29 cellular contexts compared by ENCODE assay signal in genomic region chr11:93552874-93553273, GRCh38.
"Had no signal": no experiment of that assay in that cellular context is flagged by ENCODE, and none has a peak within 500 bp of the region (broad histone marks: within the 10 kb centered on the region; RNA-seq: fewer than 3 reads in every experiment).

No MANE protein-coding gene starts in this region.

- H3K27me3 ChIP-seq: sigmoid colon, stomach, testis, thyroid gland, transverse colon, upper lobe of right lung had no signal

- H3K4me1 ChIP-seq: heart right ventricle, parathyroid adenoma, sigmoid colon, stomach, testis, transverse colon, upper lobe of right lung had no signal

- H3K36me3 Mint-ChIP-seq: immature natural killer cell; mesothelial cell of epicardium; naive thymus-derived CD4-positive, alpha-beta T cell; natural killer cell treated with Interleukin-12 subunit alpha and Interleukin-12 subunit beta and Interleukin-15 and Interleukin-18, amount 100 ng/mL, for 72 hours; stimulated activated memory B cell treated with anti-CD40 and anti-IgM and Interleukin-4, amounts not matched to agents 10 μg/mL and 1 μg/mL and 100 μg/mL, for 72 hours had no signal

- H2AFZ ChIP-seq: parathyroid adenoma had no signal

- H3K4me1 Mint-ChIP-seq: immature natural killer cell; mesothelial cell of epicardium; stimulated activated memory B cell treated with anti-CD40 and anti-IgM and Interleukin-4, amounts not matched to agents 10 μg/mL and 1 μg/mL and 100 μg/mL, for 72 hours had no signal

- H3K9me3 Mint-ChIP-seq: immature natural killer cell; mesothelial cell of epicardium; natural killer cell treated with Interleukin-12 subunit alpha and Interleukin-12 subunit beta and Interleukin-15 and Interleukin-18, amount 100 ng/mL, for 72 hours; stimulated activated memory B cell treated with anti-CD40 and anti-IgM and Interleukin-4, amounts not matched to agents 10 μg/mL and 1 μg/mL and 100 μg/mL, for 72 hours had no signal

- H3K9ac ChIP-seq: parathyroid adenoma had no signal

- H3K4me3 ChIP-seq: heart right ventricle, lung, sigmoid colon, smooth muscle cell, stomach, testis, thyroid gland, transverse colon, upper lobe of right lung had no signal

- H3K27ac ChIP-seq: heart right ventricle, parathyroid adenoma, sigmoid colon, stomach, testis, thyroid gland, transverse colon, upper lobe of right lung had no signal

- H3K27ac Mint-ChIP-seq: immature natural killer cell; mesothelial cell of epicardium; naive thymus-derived CD4-positive, alpha-beta T cell; natural killer cell treated with Interleukin-12 subunit alpha and Interleukin-12 subunit beta and Interleukin-15 and Interleukin-18, amount 100 ng/mL, for 72 hours; progenitor cell of endocrine pancreas; stimulated activated memory B cell treated with anti-CD40 and anti-IgM and Interleukin-4, amounts not matched to agents 10 μg/mL and 1 μg/mL and 100 μg/mL, for 72 hours had no signal

- H3K36me3 ChIP-seq: heart right ventricle, sigmoid colon, stomach, thyroid gland, transverse colon, upper lobe of right lung had no signal

- FAIRE-seq: islet of Langerhans, kidney, urothelium cell line had no signal

- DNase-seq: heart right ventricle; hippocampal formation; immature natural killer cell; kidney; mesendoderm; naive thymus-derived CD4-positive, alpha-beta T cell; nucleus accumbens; retina; right cardiac atrium; sigmoid colon; stimulated activated CD4-positive, alpha-beta T cell treated with anti-CD3 and anti-CD28 coated beads, Interleukin-1b, Interleukin-23, amount 100 ng/mL, for 48 hours; stimulated activated CD4-positive, alpha-beta T cell treated with anti-CD3 and anti-CD28 coated beads, Interleukin-2, amount 100 ng/mL, for 48 hours; stimulated activated CD4-positive, alpha-beta T cell treated with anti-CD3 and anti-CD28 coated beads, Interleukin-4, amount 100 ng/mL, for 4 hours; stimulated activated CD8-positive, alpha-beta memory T cell treated with anti-CD3 and anti-CD28 coated beads, Interleukin-4, amount 100 ng/mL, for 48 hours; stimulated activated naive CD8-positive, alpha-beta T cell treated with anti-CD3 and anti-CD28 coated beads, Interleukin-15, Interleukin-2, amounts not matched to agents 100 U/mL and 50 U/mL, for 24 hours; stomach; testis; thyroid gland; transverse colon; upper lobe of right lung had no signal

- H3K4me2 ChIP-seq: smooth muscle cell had no signal

- H3K4me3 Mint-ChIP-seq: immature natural killer cell; mesothelial cell of epicardium; naive thymus-derived CD4-positive, alpha-beta T cell; natural killer cell treated with Interleukin-12 subunit alpha and Interleukin-12 subunit beta and Interleukin-15 and Interleukin-18, amount 100 ng/mL, for 72 hours; stimulated activated memory B cell treated with anti-CD40 and anti-IgM and Interleukin-4, amounts not matched to agents 10 μg/mL and 1 μg/mL and 100 μg/mL, for 72 hours had no signal

- ATAC-seq: heart right ventricle; naive thymus-derived CD4-positive, alpha-beta T cell; natural killer cell treated with Interleukin-12 subunit alpha and Interleukin-12 subunit beta and Interleukin-15 and Interleukin-18, amount 100 ng/mL, for 72 hours; right cardiac atrium; stimulated activated memory B cell treated with anti-CD40 and anti-IgM and Interleukin-4, amounts not matched to agents 10 μg/mL and 1 μg/mL and 100 μg/mL, for 72 hours; stimulated activated naive CD8-positive, alpha-beta T cell treated with anti-CD3 and anti-CD28 coated beads, Interleukin-15, Interleukin-2, amounts not matched to agents 100 U/mL and 50 U/mL, for 24 hours; upper lobe of right lung had no signal

- H3K79me2 ChIP-seq: parathyroid adenoma had no signal

- H3K9me3 ChIP-seq: heart right ventricle, sigmoid colon, stomach, testis, thyroid gland, transverse colon, upper lobe of right lung had no signal
